ENCODE assay signal across 29 cellular contexts in the genomic region with DNA sequence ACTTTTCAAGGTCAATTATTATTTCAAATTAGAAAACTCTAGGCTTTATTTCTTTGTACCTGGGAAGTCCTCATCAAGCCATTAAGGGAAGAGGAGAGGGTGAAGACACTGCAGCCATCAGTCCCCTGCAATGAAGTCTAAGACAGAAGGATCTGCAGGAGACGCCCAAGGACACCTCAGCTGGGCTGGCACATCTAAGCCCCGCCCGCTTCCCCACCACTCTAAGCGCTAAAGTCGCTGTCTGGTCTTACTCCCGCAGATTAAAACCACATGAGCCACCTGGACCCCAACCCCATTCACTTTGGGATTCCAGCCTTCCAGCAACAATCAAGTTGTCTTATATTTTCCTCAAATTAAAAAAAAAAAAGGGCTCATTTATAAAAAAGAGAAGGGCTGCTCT.
DNase-seq lines count a peak whose midpoint lies in the region; ATAC-seq, FAIRE-seq and TF ChIP-seq lines count a peak whose summit lies in the region.
"Had no signal": no experiment of that assay in that cellular context is flagged by ENCODE, and none has a peak within 500 bp of the region (broad histone marks: within the 10 kb centered on the region; RNA-seq: fewer than 3 reads in every experiment).

No MANE protein-coding gene starts in this region.

- H3K4ac ChIP-seq in mesendoderm (ENCODE audit: low read depth, low read length) = no peak overlapping the region

- H3K9me1 ChIP-seq in K562 (ENCODE audit: control insufficient read depth, insufficient read depth, low read length) = no peaks in the 10 kb centered on the region

- H3K4me1 ChIP-seq in K562 (replicated peaks in 1 of 2; ENCODE audit: control insufficient read depth in 2 of 2, insufficient read depth in 2 of 2, low read length in 2 of 2) = no peaks in the 10 kb centered on the region
- no peaks in the 10 kb centered on the region for H3K4me1 ChIP-seq in mesendoderm (ENCODE audit: control insufficient read depth, low read depth, low read length)
- H3K4me1 ChIP-seq in effector memory CD4-positive, alpha-beta T cell (ENCODE audit: control insufficient read depth, insufficient read depth, low read length, poor library complexity, severe bottlenecking) = no peaks in the 10 kb centered on the region
- H3K4me1 ChIP-seq: tibial nerve had no signal

- POLR2A ChIA-PET in K562 (lab: Yijun Ruan, JAX) = interaction anchor here (0.6 to 0.7 kb wide), 2 partner anchors 253 to 370 kb away, joined by 3 to 4 read pairs; no protein-coding TSS in a partner anchor

- H3K27ac ChIP-seq in K562 (ENCODE audit: extremely low read depth, low read depth, low read length) (no peak overlapping the region), mesendoderm (ENCODE audit: low read depth, low read length) (no peak overlapping the region)
- H3K27ac ChIP-seq in effector memory CD4-positive, alpha-beta T cell (ENCODE audit: insufficient read depth, low read length, poor library complexity, severe bottlenecking) = no peak overlapping the region
- H3K27ac ChIP-seq: coronary artery, heart left ventricle, HL-60, lower lobe of right lung, RWPE1, tibial nerve had no signal

- H3K18ac ChIP-seq in mesendoderm (ENCODE audit: low read length) = no peak overlapping the region

- in situ Hi-C loops in K562 (cut with MboI) = no loop called here

- FAIRE-seq in K562 (lab: Jason Lieb, UNC) = no peak
- FAIRE-seq: D721Med, GM19239, H54 had no signal

- no peaks in the 10 kb centered on the region for H3K9me3 ChIP-seq in K562 (replicated peaks; ENCODE audit: control insufficient read depth, insufficient read depth, low read depth, low read length)
- no peaks in the 10 kb centered on the region for H3K9me3 ChIP-seq in effector memory CD4-positive, alpha-beta T cell (ENCODE audit: control insufficient read depth, low read length)
- H3K9me3 ChIP-seq: heart left ventricle, lower lobe of right lung, tibial nerve had no signal

- WGBS in K562 (ENCODE audit: insufficient coverage, low coverage, missing lambda C conversion rate) = 4% methylated on average over 6 of the region's 6 CpGs
- no CpG with 5 or more reads among the region's 6 CpGs for WGBS in mesendoderm (ENCODE audit: extremely low coverage, insufficient coverage, low lambda C conversion rate)

- no TSS peak for BruUV-seq in K562 (replicated peaks; lab: Mats Ljungman, UMichigan)

- intact Hi-C loops in K562 (cut with micrococcal nuclease) = no loop called here

- H3K79me1 ChIP-seq in mesendoderm (ENCODE audit: low read length) = no peaks in the 10 kb centered on the region

- H3K9ac ChIP-seq in K562 (ENCODE audit: insufficient read depth in 1 of 2, low read depth in 2 of 2, low read length in 2 of 2) (no peak overlapping the region), mesendoderm (ENCODE audit: low read length) (no peak overlapping the region)

- no peak overlapping the region for H2BK15ac ChIP-seq in mesendoderm (replicated peaks; ENCODE audit: low read depth)

- peak; percentile 12 for DNase-seq in NCI-H748 (lab: John Stamatoyannopoulos, UW; ENCODE audit: unreplicated experiment)
- DNase-seq in NCI-H748 treated with DMSO at 0.1 percent for 48 hours (lab: John Stamatoyannopoulos, UW) = no peak
- DNase-seq in NCI-H2171 (lab: John Stamatoyannopoulos, UW) = peak; percentile 19
- no peak for DNase-seq in K562 (ENCODE audit: extremely low read depth in 1 of 4, low spot score in 3 of 4)
- peak; percentile 32 for DNase-seq in mesendoderm
- no peak for DNase-seq in activated T-cell treated with anti-CD3 and anti-CD28 coated beads, Interleukin-2, amount 50 U/mL, for 48 hours
- DNase-seq in foreskin fibroblast = no peak
- no peak for DNase-seq in effector memory CD4-positive, alpha-beta T cell
- DNase-seq: activated CD4-positive, alpha-beta memory T cell treated with anti-CD3 and anti-CD28 coated beads for 36 hours; activated CD8-positive, alpha-beta memory T cell treated with anti-CD3 and anti-CD28 coated beads, Interleukin-2, amount 50 U/mL, for 4 hours; activated naive CD4-positive, alpha-beta T cell treated with Interleukin-2 at 50 U/mL for 16 hours; CD4-positive, alpha-beta T cell; effector memory CD8-positive, alpha-beta T cell; erythroblast; heart left ventricle; Karpas-422; lower lobe of right lung; MV-4-11; natural killer cell; NCI-H2107; stimulated activated CD4-positive, alpha-beta T cell treated with anti-CD3 and anti-CD28 coated beads, Interleukin-15, amount 100 ng/mL, for 24 hours had no signal

- no peak overlapping the region for H3K56ac ChIP-seq in mesendoderm (ENCODE audit: low read length)

- TF ChIP-seq EP300 in K562 (IDR thresholded peaks at IDR 0.05; ENCODE audit: low read length) = no peak

- peak; percentile 49; the same call in 1 of the 3 replicates for ATAC-seq in K562
- ATAC-seq: effector memory CD8-positive, alpha-beta T cell; heart left ventricle; lower lobe of right lung; natural killer cell; stimulated activated effector memory CD8-positive, alpha-beta T cell treated with anti-CD3 and anti-CD28 coated beads, Interleukin-12 subunit alpha, Interleukin-12 subunit beta, amount 100 ng/mL, for 72 hours had no signal

- no peak overlapping the region for H4K8ac ChIP-seq in mesendoderm (ENCODE audit: low read depth, low read length)

- TF ChIP-seq POLR2A in K562 (conservative IDR thresholded peaks at IDR 0.05) = no peak

- H3K4me2 ChIP-seq in K562 (ENCODE audit: insufficient read depth, low read length) = no peak overlapping the region
- no peak overlapping the region for H3K4me2 ChIP-seq in mesendoderm (ENCODE audit: low read length)

- H2BK5ac ChIP-seq in mesendoderm (ENCODE audit: low read length) = no peak overlapping the region

- H2AFZ ChIP-seq in K562 (ENCODE audit: low read depth, low read length) = no peak overlapping the region

- no peak overlapping the region for H3K4me3 ChIP-seq in K562
- H3K4me3 ChIP-seq in mesendoderm (ENCODE audit: low read length) = no peak overlapping the region
- no peak overlapping the region for H3K4me3 ChIP-seq in foreskin fibroblast (ENCODE audit: low read depth in 1 of 2, low read length in 2 of 2)
- no peak overlapping the region for H3K4me3 ChIP-seq in effector memory CD4-positive, alpha-beta T cell (ENCODE audit: insufficient read depth, low read depth, low read length, poor library complexity, severe bottlenecking)
- H3K4me3 ChIP-seq: coronary artery, heart left ventricle, lower lobe of right lung, tibial nerve had no signal

- H3K79me2 ChIP-seq in K562 (ENCODE audit: control insufficient read depth, insufficient read depth, low read length) (no peaks in the 10 kb centered on the region), mesendoderm (ENCODE audit: control insufficient read depth, insufficient read depth, low read length) (no peaks in the 10 kb centered on the region)

- CTCF ChIA-PET in K562 (lab: Yijun Ruan, JAX; ENCODE audit: low intra/inter-chr PET ratio) = no interaction called here

- H3K27me3 ChIP-seq in K562 (ENCODE audit: control insufficient read depth in 2 of 2, insufficient read depth in 2 of 2, low read length in 2 of 2) (peaks cover 3 to 8% of the 10 kb centered on the region in 2 experiments; a peak in 3 of 5 replicates), mesendoderm (ENCODE audit: insufficient read depth, low read length, poor library complexity) (no peaks in the 10 kb centered on the region)
- no peaks in the 10 kb centered on the region for H3K27me3 ChIP-seq in effector memory CD4-positive, alpha-beta T cell (replicated peaks; ENCODE audit: control insufficient read depth, insufficient read depth, low read length, poor library complexity, severe bottlenecking)
- H3K27me3 ChIP-seq: heart left ventricle, tibial nerve had no signal

- no peak overlapping the region for H3K23ac ChIP-seq in mesendoderm (ENCODE audit: low read length)

- H4K20me1 ChIP-seq in K562 (replicated peaks; ENCODE audit: control insufficient read depth, insufficient read depth, low read length) = no peaks in the 10 kb centered on the region

- TF ChIP-seq CTCF in K562 (IDR thresholded peaks at IDR 0.05 in 2 of 3, conservative IDR thresholded peaks at IDR 0.05 in 1 of 3; ENCODE audit: insufficient read depth in 2 of 3, low read depth in 1 of 3, low read length in 3 of 3) (no peak), foreskin fibroblast (IDR thresholded peaks at IDR 0.05; ENCODE audit: low read depth, low read length) (no peak)

- no peak overlapping the region for H2BK120ac ChIP-seq in mesendoderm (ENCODE audit: low read depth, low read length)

- H3K36me3 ChIP-seq in K562 (ENCODE audit: control insufficient read depth, insufficient read depth, low read length) = no peaks in the 10 kb centered on the region
- no peaks in the 10 kb centered on the region for H3K36me3 ChIP-seq in mesendoderm (ENCODE audit: control insufficient read depth, insufficient read depth, low read length)
- H3K36me3 ChIP-seq in effector memory CD4-positive, alpha-beta T cell (ENCODE audit: control insufficient read depth, insufficient read depth, low read length) = no peaks in the 10 kb centered on the region
- H3K36me3 ChIP-seq: heart left ventricle, lower lobe of right lung, tibial nerve had no signal

- H4K5ac ChIP-seq in mesendoderm (ENCODE audit: low read length) = no peak overlapping the region

- TF ChIP-seq RAD21 in K562 (CRISPR knock-in tag; conservative IDR thresholded peaks at IDR 0.05 in 1 of 2, IDR thresholded peaks at IDR 0.05 in 1 of 2) = no peak

- H2AK5ac ChIP-seq in mesendoderm (ENCODE audit: low read length) = no peak overlapping the region

TF ChIP-seq in K562, 482 proteins besides CTCF, POLR2A, EP300 and RAD21 (continues in another document):
- TF ChIP-seq DDX20 (tag; IDR thresholded peaks at IDR 0.05; ENCODE audit: low read depth) (no peak), NFRKB (IDR thresholded peaks at IDR 0.05; ENCODE audit: low read depth) (no peak), TAL1 (IDR thresholded peaks at IDR 0.05) (no peak), YBX1 (IDR thresholded peaks at IDR 0.05) (no peak), EP400 (IDR thresholded peaks at IDR 0.05) (no peak), LARP7 (IDR thresholded peaks at IDR 0.05) (no peak), CHD2 (IDR thresholded peaks at IDR 0.05; ENCODE audit: low read depth, low read length) (no peak), ZNF41 (CRISPR knock-in tag; conservative IDR thresholded peaks at IDR 0.05) (no peak)
- TF ChIP-seq, protein P1, sequence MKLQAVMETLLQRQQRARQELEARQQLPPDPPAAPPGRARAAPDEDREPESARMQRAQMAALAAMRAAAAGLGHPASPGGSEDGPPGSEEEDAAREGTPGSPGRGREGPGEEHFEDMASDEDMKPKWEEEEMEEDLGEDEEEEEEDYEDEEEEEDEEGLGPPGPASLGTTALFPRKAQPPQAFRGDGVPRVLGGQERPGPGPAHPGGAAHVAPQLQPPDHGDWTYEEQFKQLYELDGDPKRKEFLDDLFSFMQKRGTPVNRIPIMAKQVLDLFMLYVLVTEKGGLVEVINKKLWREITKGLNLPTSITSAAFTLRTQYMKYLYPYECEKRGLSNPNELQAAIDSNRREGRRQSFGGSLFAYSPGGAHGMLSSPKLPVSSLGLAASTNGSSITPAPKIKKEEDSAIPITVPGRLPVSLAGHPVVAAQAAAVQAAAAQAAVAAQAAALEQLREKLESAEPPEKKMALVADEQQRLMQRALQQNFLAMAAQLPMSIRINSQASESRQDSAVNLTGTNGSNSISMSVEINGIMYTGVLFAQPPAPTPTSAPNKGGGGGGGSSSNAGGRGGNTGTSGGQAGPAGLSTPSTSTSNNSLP (IDR thresholded peaks at IDR 0.05; ENCODE audit: borderline replicate concordance, low read depth, low read length) = no peak

Comparison
In these comparisons a context has a peak if more than half of its experiments do, and no peak if none do; other contexts are left out.
1. DNase-seq: peak in NCI-H748 (single experiment), NCI-H2171 (single experiment) and mesendoderm (single experiment); none in NCI-H748 treated with DMSO at 0.1 percent for 48 hours (single experiment), K562 (0 of 4), activated T-cell treated with anti-CD3 and anti-CD28 coated beads, Interleukin-2, amount 50 U/mL, for 48 hours (0 of 2), foreskin fibroblast (0 of 2) and effector memory CD4-positive, alpha-beta T cell (0 of 3).